ENCODE assay signal across 28 cellular contexts in genomic region chr22:33584152-33584551, GRCh38.
"Had no signal": no experiment of that assay in that cellular context is flagged by ENCODE, and none has a peak within 500 bp of the region (broad histone marks: within the 10 kb centered on the region; RNA-seq: fewer than 3 reads in every experiment).

No MANE protein-coding gene starts in this region.

- H3K36me3 Mint-ChIP-seq: activated naive CD4-positive, alpha-beta T cell treated with anti-CD3 and anti-CD28 coated beads, Interleukin-2, amount 50 U/mL, for 72 hours; activated naive CD8-positive, alpha-beta T cell treated with anti-CD3 and anti-CD28 coated beads, Interleukin-2, amount 10 ng/mL, durations not matched to agents 7 days and 5 days had no signal

- H3K27me3 ChIP-seq: brain microvascular endothelial cell, dorsolateral prefrontal cortex had no signal

- H3K27ac Mint-ChIP-seq: activated B cell treated with CpG ODN at 0.5 μM for 24 hours; activated CD8-positive, alpha-beta T cell treated with anti-CD3 and anti-CD28 coated beads for 36 hours; activated naive CD4-positive, alpha-beta T cell treated with anti-CD3 and anti-CD28 coated beads for 36 hours; activated naive CD4-positive, alpha-beta T cell treated with anti-CD3 and anti-CD28 coated beads, Interleukin-2, amount 50 U/mL, for 72 hours; activated naive CD8-positive, alpha-beta T cell treated with anti-CD3 and anti-CD28 coated beads, Interleukin-2, amount 10 ng/mL, durations not matched to agents 7 days and 5 days; activated T-helper 17 cell treated with anti-CD3 and anti-CD28 coated beads, Interleukin-2, amount 50 U/mL, for 72 hours; dendritic cell treated with granulocyte-macrophage colony-stimulating factor and Interleukin-4, amounts not matched to agents 40 ng/mL and 50 ng/mL, for 4 days; endodermal cell; T-helper 17 cell; T-helper 2 cell treated with Interferon-gamma antibody and Interleukin-4, amounts not matched to agents 5 μg/mL and 100 μg/mL, for 36 hours had no signal

- H3K27ac ChIP-seq: brain microvascular endothelial cell, coronary artery, dorsolateral prefrontal cortex, WERI-Rb-1 had no signal

- H3K36me3 ChIP-seq: brain microvascular endothelial cell, WERI-Rb-1 had no signal

- H3K4me3 Mint-ChIP-seq: activated B cell treated with CpG ODN at 0.5 μM for 24 hours; activated CD8-positive, alpha-beta T cell treated with anti-CD3 and anti-CD28 coated beads for 36 hours; activated naive CD4-positive, alpha-beta T cell treated with anti-CD3 and anti-CD28 coated beads for 36 hours; activated naive CD8-positive, alpha-beta T cell treated with anti-CD3 and anti-CD28 coated beads, Interleukin-2, amount 10 ng/mL, durations not matched to agents 7 days and 5 days; activated T-cell treated with anti-CD3 and anti-CD28 coated beads, Interleukin-2, amount 50 U/mL, for 4 hours; activated T-helper 17 cell treated with anti-CD3 and anti-CD28 coated beads, Interleukin-2, amount 50 U/mL, for 72 hours; central memory CD8-positive, alpha-beta T cell; dendritic cell treated with granulocyte-macrophage colony-stimulating factor and Interleukin-4, amounts not matched to agents 40 ng/mL and 50 ng/mL, for 4 days; endodermal cell; T-helper 17 cell; T-helper 2 cell treated with Interferon-gamma antibody and Interleukin-4, amounts not matched to agents 5 μg/mL and 100 μg/mL, for 36 hours had no signal

- DNase-seq: activated B cell treated with CpG ODN at 0.5 μM for 24 hours; activated CD4-positive, alpha-beta T cell treated with anti-CD3 and anti-CD28 coated beads for 48 hours; activated CD4-positive, alpha-beta T cell treated with anti-CD3 and anti-CD28 coated beads, Interleukin-2, amount 50 U/mL, for 1 hour; activated CD4-positive, alpha-beta T cell treated with anti-CD3 and anti-CD28 coated beads, Interleukin-2, amount 50 U/mL, for 48 hours; activated CD8-positive, alpha-beta memory T cell treated with anti-CD3 and anti-CD28 coated beads for 24 hours; activated CD8-positive, alpha-beta T cell treated with anti-CD3 and anti-CD28 coated beads for 36 hours; activated effector memory CD4-positive, alpha-beta T cell treated with Interleukin-2 at 50 U/mL for 16 hours; activated gamma-delta T cell treated with Interleukin-2 at 50 U/mL for 16 hours; activated naive CD4-positive, alpha-beta T cell treated with anti-CD3 and anti-CD28 coated beads for 36 hours; activated naive CD8-positive, alpha-beta T cell treated with anti-CD3 and anti-CD28 coated beads, Interleukin-2, amount 10 ng/mL, durations not matched to agents 7 days and 5 days; activated T-cell treated with anti-CD3 and anti-CD28 coated beads, Interleukin-2, amount 50 U/mL, for 4 hours; brain microvascular endothelial cell; dorsolateral prefrontal cortex; effector memory CD4-positive, alpha-beta T cell; endodermal cell; foreskin fibroblast; T-helper 1 cell; T-helper 17 cell; T1000; WERI-Rb-1 had no signal

- H3K4me3 ChIP-seq: coronary artery, dorsolateral prefrontal cortex had no signal

- H3K9me3 Mint-ChIP-seq: activated B cell treated with CpG ODN at 0.5 μM for 24 hours; activated CD8-positive, alpha-beta T cell treated with anti-CD3 and anti-CD28 coated beads for 36 hours; activated naive CD4-positive, alpha-beta T cell treated with anti-CD3 and anti-CD28 coated beads for 36 hours; activated T-cell treated with anti-CD3 and anti-CD28 coated beads, Interleukin-2, amount 50 U/mL, for 4 hours; activated T-helper 17 cell treated with anti-CD3 and anti-CD28 coated beads, Interleukin-2, amount 50 U/mL, for 72 hours; central memory CD8-positive, alpha-beta T cell; dendritic cell treated with granulocyte-macrophage colony-stimulating factor and Interleukin-4, amounts not matched to agents 40 ng/mL and 50 ng/mL, for 4 days; endodermal cell; T-helper 2 cell treated with Interferon-gamma antibody and Interleukin-4, amounts not matched to agents 5 μg/mL and 100 μg/mL, for 36 hours had no signal

- ATAC-seq: activated CD4-positive, CD25-positive, alpha-beta regulatory T cell treated with anti-CD3 and anti-CD28 coated beads, Interleukin-2, amount 50 U/mL, for 24 hours; activated CD8-positive, alpha-beta T cell treated with anti-CD3 and anti-CD28 coated beads for 36 hours; activated naive CD4-positive, alpha-beta T cell treated with anti-CD3 and anti-CD28 coated beads, Interleukin-2, amount 50 U/mL, for 72 hours; activated T-cell treated with anti-CD3 and anti-CD28 coated beads, Interleukin-2, amount 50 U/mL, for 4 hours; activated T-helper 17 cell treated with anti-CD3 and anti-CD28 coated beads, Interleukin-2, amount 50 U/mL, for 72 hours; esophagus mucosa; T-helper 17 cell had no signal

- H3K4me1 Mint-ChIP-seq: activated naive CD8-positive, alpha-beta T cell treated with anti-CD3 and anti-CD28 coated beads, Interleukin-2, amount 10 ng/mL, durations not matched to agents 7 days and 5 days; activated T-helper 17 cell treated with anti-CD3 and anti-CD28 coated beads, Interleukin-2, amount 50 U/mL, for 72 hours; central memory CD8-positive, alpha-beta T cell; T-helper 17 cell had no signal

- H3K27me3 Mint-ChIP-seq: activated B cell treated with CpG ODN at 0.5 μM for 24 hours; activated CD8-positive, alpha-beta T cell treated with anti-CD3 and anti-CD28 coated beads for 36 hours; activated naive CD8-positive, alpha-beta T cell treated with anti-CD3 and anti-CD28 coated beads, Interleukin-2, amount 10 ng/mL, durations not matched to agents 7 days and 5 days; activated T-helper 17 cell treated with anti-CD3 and anti-CD28 coated beads, Interleukin-2, amount 50 U/mL, for 72 hours; central memory CD8-positive, alpha-beta T cell; dendritic cell treated with granulocyte-macrophage colony-stimulating factor and Interleukin-4, amounts not matched to agents 40 ng/mL and 50 ng/mL, for 4 days; T-helper 17 cell had no signal
